Comparison of ENCODE assay signal across 1 cellular context in the genomic region with DNA sequence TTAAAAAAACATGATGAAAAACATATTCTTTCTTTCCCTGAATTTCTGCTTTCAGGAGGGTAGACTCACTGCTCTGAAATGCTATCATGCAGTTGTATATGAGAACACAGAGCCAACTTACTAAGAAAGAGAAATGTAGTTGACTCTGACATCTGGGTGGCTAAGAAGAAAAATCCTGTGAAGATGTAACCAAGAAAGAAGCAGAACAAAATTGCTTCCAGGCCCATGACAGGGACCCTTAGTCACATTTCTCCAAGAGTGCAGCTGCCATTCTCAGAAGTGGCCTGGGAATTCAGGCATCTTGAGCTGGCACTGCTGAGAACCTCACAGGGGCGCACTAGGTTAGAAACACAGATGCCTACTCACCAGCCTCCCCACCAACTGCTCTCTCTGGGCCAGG.
TF ChIP-seq lines count a peak whose summit lies in the region.

No MANE protein-coding gene starts in this region.

TF ChIP-seq in H1, 55 proteins besides CTCF, POLR2A, EP300 and RAD21:
- TF ChIP-seq SP4 (IDR thresholded peaks at IDR 0.05; ENCODE audit: low read length) (no peak), SP2 (IDR thresholded peaks at IDR 0.05; ENCODE audit: low read length) (no peak), KDM5A (IDR thresholded peaks at IDR 0.05; ENCODE audit: low read length) (no peak), SUZ12 (IDR thresholded peaks at IDR 0.05; ENCODE audit: low read length) (no peak)
TF ChIP-seq in H1: peak in this region for 0.
